In genomic region chr3:46693897-46694235, GRCh38 we compare ENCODE assay signal across 8 cellular contexts. TPM values are rescaled to one million over a fixed set of nuclear protein-coding genes. Genes with fewer than 3 reads are reported as not detected.
A peak's percentile ranks its signal among the peaks of the same experiment; 100 is the strongest.
DNase-seq lines count a peak whose midpoint lies in the region; ATAC-seq, FAIRE-seq and TF ChIP-seq lines count a peak whose summit lies in the region.
"Had no signal": no experiment of that assay in that cellular context is flagged by ENCODE, and none has a peak within 500 bp of the region (broad histone marks: within the 10 kb centered on the region; RNA-seq: fewer than 3 reads in every experiment).

No MANE protein-coding gene starts in this region.

- H3K9me3 ChIP-seq in hepatocyte (ENCODE audit: low read depth) = no peaks in the 10 kb centered on the region

- TF ChIP-seq CTCF in LNCaP clone FGC (IDR thresholded peaks at IDR 0.05; ENCODE audit: control insufficient read depth, extremely low read depth, insufficient read depth) (no peak), hepatocyte (IDR thresholded peaks at IDR 0.05; ENCODE audit: poor library complexity) (no peak), D721Med (IDR thresholded peaks at IDR 0.05; ENCODE audit: insufficient read depth, missing control alignments) (no peak)

- no peaks in the 10 kb centered on the region for H3K79me2 ChIP-seq in hepatocyte

- no peaks in the 10 kb centered on the region for H3K9me2 ChIP-seq in hepatocyte (replicated peaks; ENCODE audit: insufficient read depth)

- peak overlapping the region; percentile 100 for H3K4me2 ChIP-seq in hepatocyte

- ATAC-seq in GM21515 (IDR thresholded peaks at IDR 0.05; ENCODE audit: unreplicated experiment) = no peak

- H3K27ac ChIP-seq in hepatocyte = no peak overlapping the region

- no peak for FAIRE-seq in D721Med (lab: Jason Lieb, UNC)
- FAIRE-seq: TTC549 had no signal

- DNase-seq in LNCaP clone FGC (ENCODE audit: low read depth) (no peak), hepatocyte (ENCODE audit: low spot score) (peak; percentile 55), D721Med (ENCODE audit: insufficient read length, low spot score) (no peak), OCI-M1 (lab: John Stamatoyannopoulos, UW) (no peak)
- DNase-seq in activated naive CD4-positive, alpha-beta T cell treated with Interleukin-2 at 50 U/mL for 16 hours = peak; percentile 54
- peak in 2 of 3 donors; percentile 23 to 28 for DNase-seq in stimulated activated CD4-positive, alpha-beta T cell treated with anti-CD3 and anti-CD28 coated beads, TNF-alpha, amount 100 ng/mL, for 1 hour (ENCODE audit: low read depth in 3 of 3, low spot score in 1 of 3)

- no peaks in the 10 kb centered on the region for H3K36me3 ChIP-seq in hepatocyte (replicated peaks; ENCODE audit: insufficient read depth, low read depth)

- 67% methylated on average over 19 of the region's 30 CpGs for WGBS in hepatocyte (ENCODE audit: low lambda C conversion rate, missing lambda C conversion rate)

- no peaks in the 10 kb centered on the region for H4K20me1 ChIP-seq in hepatocyte (ENCODE audit: insufficient read depth, poor library complexity, severe bottlenecking)

- peaks cover 12% of the 10 kb centered on the region for H3K4me1 ChIP-seq in hepatocyte (ENCODE audit: insufficient read depth)

- H2AFZ ChIP-seq in hepatocyte = peak overlapping the region; percentile 91

- H3K27me3 ChIP-seq in hepatocyte = no peaks in the 10 kb centered on the region

- peak overlapping the region; percentile 31; the same call in 1 of the 2 replicates for H3K4me3 ChIP-seq in LNCaP clone FGC (ENCODE audit: low read depth, low read length)
- peak overlapping the region; percentile 82 for H3K4me3 ChIP-seq in hepatocyte

RNA-seq across cellular contexts. Expression of gene ALS2CL, which starts 0.4 kb away (rescaled TPM):
- total RNA-seq in hepatocyte = 8.5 and 14.4 TPM in 2 replicates
- 15.2 and 17.2 TPM in 2 replicates for polyA plus RNA-seq in hepatocyte

RNA-seq across cellular contexts. Expression of gene TMIE, which starts 7.3 kb away (rescaled TPM):
- 0.12 and 0.37 TPM in 2 replicates for total RNA-seq in hepatocyte
- polyA plus RNA-seq in hepatocyte = 0.51 and 0.69 TPM in 2 replicates

RNA-seq across cellular contexts. Expression of gene PRSS50, which starts 23.8 kb away (rescaled TPM):
- 0.33 and 1.1 TPM in 2 replicates for total RNA-seq in hepatocyte
- 1.4 and 1.6 TPM in 2 replicates for polyA plus RNA-seq in hepatocyte

Comparison
In these comparisons a context has a peak if more than half of its experiments do, and no peak if none do; other contexts are left out.
1. DNase-seq: peak in activated naive CD4-positive, alpha-beta T cell treated with Interleukin-2 at 50 U/mL for 16 hours (single experiment), hepatocyte (single experiment) and stimulated activated CD4-positive, alpha-beta T cell treated with anti-CD3 and anti-CD28 coated beads, TNF-alpha, amount 100 ng/mL, for 1 hour (2 of 3); none in LNCaP clone FGC (single experiment), D721Med (single experiment) and OCI-M1 (single experiment).